In genomic region chr7:143909863-143910262, GRCh38 we compare ENCODE assay signal across 28 cellular contexts. TPM values are rescaled to one million over a fixed set of nuclear protein-coding genes. Genes with fewer than 3 reads are reported as not detected.
"Had no signal": no experiment of that assay in that cellular context is flagged by ENCODE, and none has a peak within 500 bp of the region (broad histone marks: within the 10 kb centered on the region; RNA-seq: fewer than 3 reads in every experiment).

No MANE protein-coding gene starts in this region.

- H3K4me3 ChIP-seq: lower lobe of right lung, thoracic aorta had no signal

- DNase-seq: activated CD4-positive, alpha-beta memory T cell treated with anti-CD3 and anti-CD28 coated beads, Interleukin-2, amount 10 ng/mL, durations not matched to agents 7 days and 5 days; activated CD4-positive, alpha-beta T cell treated with anti-CD3 and anti-CD28 coated beads, Interleukin-2, amount 10 ng/mL, durations not matched to agents 24 days and 14 days; activated CD4-positive, CD25-positive, alpha-beta regulatory T cell; activated CD8-positive, alpha-beta memory T cell treated with anti-CD3 and anti-CD28 coated beads, Interleukin-2, amount 10 ng/mL, durations not matched to agents 7 days and 5 days; activated effector memory CD4-positive, alpha-beta T cell treated with anti-CD3 and anti-CD28 coated beads, Interleukin-2, amount 50 U/mL, for 16 hours; activated naive CD4-positive, alpha-beta T cell treated with anti-CD3 and anti-CD28 coated beads, Interleukin-2, amount 10 ng/mL, durations not matched to agents 7 days and 5 days; activated T-cell treated with anti-CD3 and anti-CD28 coated beads for 4 hours; central memory CD4-positive, alpha-beta T cell; dermis blood vessel endothelial cell; effector CD8-positive, alpha-beta T cell; erythroblast; kidney; lower lobe of right lung; naive B cell; occipital lobe; stimulated activated CD4-positive, alpha-beta T cell treated with anti-CD3 and anti-CD28 coated beads, Interleukin-4, amount 100 ng/mL, for 24 hours; stimulated activated naive CD4-positive, alpha-beta T cell treated with Interleukin-2 at 50 U/mL for 16 hours; SW 1271; T-helper 17 cell had no signal

- H3K4me1 ChIP-seq: lower lobe of right lung had no signal

- H3K36me3 ChIP-seq: lower lobe of right lung, thoracic aorta had no signal

- H3K27ac ChIP-seq: lower lobe of right lung, thoracic aorta had no signal

- ATAC-seq: activated CD8-positive, alpha-beta memory T cell treated with anti-CD3 and anti-CD28 coated beads, Interleukin-2, amount 10 ng/mL, durations not matched to agents 7 days and 5 days; lower lobe of right lung; T-helper 17 cell had no signal

- H3K9me3 ChIP-seq: lower lobe of right lung, thoracic aorta had no signal

RNA-seq across cellular contexts. Expression of gene OR2F2, which starts 25.2 kb away (rescaled TPM):
- total RNA-seq: activated CD4-positive, alpha-beta memory T cell treated with anti-CD3 and anti-CD28 coated beads, Interleukin-2, amount 10 ng/mL, durations not matched to agents 7 days and 5 days; activated CD4-positive, alpha-beta T cell treated with anti-CD3 and anti-CD28 coated beads, Interleukin-2, amount 10 ng/mL, durations not matched to agents 24 days and 14 days; activated CD8-positive, alpha-beta memory T cell treated with anti-CD3 and anti-CD28 coated beads, Interleukin-2, amount 10 ng/mL, durations not matched to agents 7 days and 5 days; astrocyte; dermis blood vessel endothelial cell; kidney; lower lobe of right lung; mesenteric fat pad; mucosa of gallbladder; neural crest cell; occipital lobe; posterior vena cava; renal cortical epithelial cell; T-helper 17 cell; thoracic aorta had no signal
- polyA plus RNA-seq: adipose tissue had no signal

RNA-seq across cellular contexts. Expression of gene OR2F1, which starts 44.8 kb away (rescaled TPM):
- total RNA-seq: activated CD4-positive, alpha-beta memory T cell treated with anti-CD3 and anti-CD28 coated beads, Interleukin-2, amount 10 ng/mL, durations not matched to agents 7 days and 5 days; activated CD4-positive, alpha-beta T cell treated with anti-CD3 and anti-CD28 coated beads, Interleukin-2, amount 10 ng/mL, durations not matched to agents 24 days and 14 days; activated CD8-positive, alpha-beta memory T cell treated with anti-CD3 and anti-CD28 coated beads, Interleukin-2, amount 10 ng/mL, durations not matched to agents 7 days and 5 days; astrocyte; dermis blood vessel endothelial cell; glomerular endothelial cell; kidney; lower lobe of right lung; mesenteric fat pad; mucosa of gallbladder; neural crest cell; occipital lobe; posterior vena cava; renal cortical epithelial cell; T-helper 17 cell; thoracic aorta had no signal
- polyA plus RNA-seq: adipose tissue had no signal
